25 cellular contexts compared by ENCODE assay signal in the genomic region with DNA sequence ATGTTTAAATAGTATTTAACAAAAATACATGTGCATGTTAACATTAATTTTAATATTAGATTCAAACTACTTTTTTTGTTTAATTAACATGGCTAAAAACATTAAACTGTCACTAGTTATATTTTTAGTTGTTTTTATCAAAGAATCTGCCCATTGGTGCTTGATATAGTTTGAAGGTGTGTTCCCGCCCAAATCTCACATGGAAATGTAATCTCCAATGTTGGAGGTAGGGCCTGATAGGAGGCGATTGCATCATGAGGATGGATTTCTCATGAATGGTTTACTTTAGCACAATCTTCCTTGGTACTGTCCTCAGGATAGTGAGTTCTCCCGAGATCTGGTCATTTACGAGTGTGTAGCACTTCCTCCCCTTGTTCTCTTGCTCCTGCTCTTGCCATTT.
"Had no signal": no experiment of that assay in that cellular context is flagged by ENCODE, and none has a peak within 500 bp of the region (broad histone marks: within the 10 kb centered on the region; RNA-seq: fewer than 3 reads in every experiment).

No MANE protein-coding gene starts in this region.

- H3K4me1 ChIP-seq: colonic mucosa, esophagus squamous epithelium, gastrocnemius medialis, heart right ventricle, left lung, lower lobe of right lung had no signal

- H3K27ac Mint-ChIP-seq: dendritic cell treated with granulocyte-macrophage colony-stimulating factor and Interleukin-4, amounts not matched to agents 40 ng/mL and 50 ng/mL, for 4 days; effector memory CD8-positive, alpha-beta T cell; endodermal cell; mesothelial cell of epicardium had no signal

- H3K9me3 ChIP-seq: colonic mucosa, esophagus squamous epithelium, gastrocnemius medialis, lower lobe of right lung had no signal

- H3K4me3 Mint-ChIP-seq: dendritic cell treated with granulocyte-macrophage colony-stimulating factor and Interleukin-4, amounts not matched to agents 40 ng/mL and 50 ng/mL, for 4 days; effector memory CD8-positive, alpha-beta T cell; endodermal cell; mesothelial cell of epicardium had no signal

- DNase-seq: colonic mucosa; cortex of kidney; effector CD8-positive, alpha-beta T cell; effector memory CD8-positive, alpha-beta T cell; endodermal cell; esophagus squamous epithelium; foreskin fibroblast; foreskin melanocyte; gastrocnemius medialis; glutamatergic neuron; head of caudate nucleus; heart right ventricle; hippocampal formation; left cardiac atrium; left lung; left ventricle myocardium superior; lower lobe of right lung; mesenchymal stem cell had no signal

- H3K27me3 Mint-ChIP-seq: dendritic cell treated with granulocyte-macrophage colony-stimulating factor and Interleukin-4, amounts not matched to agents 40 ng/mL and 50 ng/mL, for 4 days; effector memory CD8-positive, alpha-beta T cell had no signal

- H3K27ac ChIP-seq: colonic mucosa, epithelial cell of prostate, esophagus squamous epithelium, gastrocnemius medialis, heart right ventricle, left lung, lower lobe of right lung had no signal

- H3K36me3 ChIP-seq: colonic mucosa, esophagus squamous epithelium, gastrocnemius medialis, heart right ventricle, left lung, lower lobe of right lung had no signal

- H3K9me3 Mint-ChIP-seq: endodermal cell had no signal

- H3K4me3 ChIP-seq: colonic mucosa, esophagus squamous epithelium, gastrocnemius medialis, heart right ventricle, left lung, lower lobe of right lung had no signal

- ATAC-seq: effector memory CD8-positive, alpha-beta T cell; esophagus mucosa; gastrocnemius medialis; heart right ventricle; left cardiac atrium; left lung; left ventricle myocardium superior; lower lobe of right lung had no signal

- H3K4me1 Mint-ChIP-seq: endodermal cell, mesothelial cell of epicardium had no signal

- FAIRE-seq: endometrium, islet of Langerhans, keratinocyte had no signal

- H3K27me3 ChIP-seq: colonic mucosa, esophagus squamous epithelium, gastrocnemius medialis, heart right ventricle, left lung had no signal
